1 cellular context compared by ENCODE assay signal in the genomic region with DNA sequence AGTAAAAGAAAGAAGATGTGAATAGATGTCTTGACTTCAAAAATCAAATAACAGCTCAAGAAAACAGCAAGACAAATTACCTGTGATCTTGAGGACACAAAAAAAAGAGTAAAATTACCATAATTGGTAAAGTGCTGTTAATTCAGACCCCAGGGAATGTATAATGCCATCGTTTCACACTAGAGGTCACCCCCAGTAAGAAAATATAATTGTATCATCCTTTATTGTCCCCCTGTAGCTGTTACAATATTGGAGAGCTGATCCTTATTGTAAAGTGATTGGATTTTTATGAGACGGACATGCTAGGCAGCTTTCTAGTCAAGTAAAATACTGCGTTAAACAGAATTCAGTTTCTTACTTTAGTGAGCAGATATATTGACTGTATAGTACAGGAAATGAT.
TF ChIP-seq lines count a peak whose summit lies in the region.

No MANE protein-coding gene starts in this region.

TF ChIP-seq in SK-N-SH, 30 proteins besides CTCF, POLR2A, EP300 and RAD21 (continued from another document):
- TF ChIP-seq, protein P1, sequence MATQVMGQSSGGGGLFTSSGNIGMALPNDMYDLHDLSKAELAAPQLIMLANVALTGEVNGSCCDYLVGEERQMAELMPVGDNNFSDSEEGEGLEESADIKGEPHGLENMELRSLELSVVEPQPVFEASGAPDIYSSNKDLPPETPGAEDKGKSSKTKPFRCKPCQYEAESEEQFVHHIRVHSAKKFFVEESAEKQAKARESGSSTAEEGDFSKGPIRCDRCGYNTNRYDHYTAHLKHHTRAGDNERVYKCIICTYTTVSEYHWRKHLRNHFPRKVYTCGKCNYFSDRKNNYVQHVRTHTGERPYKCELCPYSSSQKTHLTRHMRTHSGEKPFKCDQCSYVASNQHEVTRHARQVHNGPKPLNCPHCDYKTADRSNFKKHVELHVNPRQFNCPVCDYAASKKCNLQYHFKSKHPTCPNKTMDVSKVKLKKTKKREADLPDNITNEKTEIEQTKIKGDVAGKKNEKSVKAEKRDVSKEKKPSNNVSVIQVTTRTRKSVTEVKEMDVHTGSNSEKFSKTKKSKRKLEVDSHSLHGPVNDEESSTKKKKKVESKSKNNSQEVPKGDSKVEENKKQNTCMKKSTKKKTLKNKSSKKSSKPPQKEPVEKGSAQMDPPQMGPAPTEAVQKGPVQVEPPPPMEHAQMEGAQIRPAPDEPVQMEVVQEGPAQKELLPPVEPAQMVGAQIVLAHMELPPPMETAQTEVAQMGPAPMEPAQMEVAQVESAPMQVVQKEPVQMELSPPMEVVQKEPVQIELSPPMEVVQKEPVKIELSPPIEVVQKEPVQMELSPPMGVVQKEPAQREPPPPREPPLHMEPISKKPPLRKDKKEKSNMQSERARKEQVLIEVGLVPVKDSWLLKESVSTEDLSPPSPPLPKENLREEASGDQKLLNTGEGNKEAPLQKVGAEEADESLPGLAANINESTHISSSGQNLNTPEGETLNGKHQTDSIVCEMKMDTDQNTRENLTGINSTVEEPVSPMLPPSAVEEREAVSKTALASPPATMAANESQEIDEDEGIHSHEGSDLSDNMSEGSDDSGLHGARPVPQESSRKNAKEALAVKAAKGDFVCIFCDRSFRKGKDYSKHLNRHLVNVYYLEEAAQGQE (IDR thresholded peaks at IDR 0.05; ENCODE audit: low read depth, low read length): no peak
- no peak for TF ChIP-seq YY1 (IDR thresholded peaks at IDR 0.05; ENCODE audit: low read depth)
